In genomic region chr18:37440206-37440605, GRCh38 we compare ENCODE assay signal across 14 cellular contexts.
DNase-seq lines count a peak whose midpoint lies in the region; ATAC-seq and TF ChIP-seq lines count a peak whose summit lies in the region.
"Had no signal": no experiment of that assay in that cellular context is flagged by ENCODE, and none has a peak within 500 bp of the region (broad histone marks: within the 10 kb centered on the region; RNA-seq: fewer than 3 reads in every experiment).

No MANE protein-coding gene starts in this region.

- intact Hi-C loops in Right ventricle myocardium superior (cut with DNase I) (loop anchor here (10.0 kb wide), 1 partner anchor 55 kb away; no protein-coding TSS in a partner anchor), left cardiac atrium (cut with DNase I) (loop anchor here in 1 of 2 donors (10.0 kb wide), 1 partner anchor 95 kb away; no protein-coding TSS in a partner anchor), left ventricle myocardium superior (cut with micrococcal nuclease) (no loop called here), lower leg skin (cut with DNase I; ENCODE audit: low total_unique reads) (no loop called here)

- ATAC-seq in Right ventricle myocardium superior (ENCODE audit: poor library complexity) (peak; percentile 56), left cardiac atrium (no peak), left ventricle myocardium superior (peak; percentile 59), HG02678 (IDR thresholded peaks at IDR 0.05; ENCODE audit: unreplicated experiment) (no peak)
- ATAC-seq: CD8-positive, alpha-beta T cell; GM12878; GM23338 had no signal

- H4K20me1 ChIP-seq in BLaER1 treated with 17β-estradiol and CSF1 and Interleukin-3, amounts not matched to agents 10 nM and 100 nM, result no peaks in the 10 kb centered on the region; a peak in 1 of 22 replicates

- H3K27me3 ChIP-seq in BLaER1 treated with 17β-estradiol and CSF1 and Interleukin-3, amounts not matched to agents 10 nM and 100 nM, result no peaks in the 10 kb centered on the region

- H3K4me2 ChIP-seq in BLaER1 treated with 17β-estradiol and CSF1 and Interleukin-3, amounts not matched to agents 10 nM and 100 nM, result peak overlapping the region; percentile 6 to 82 (median 44); a peak in 19 of 22 replicates
- H3K4me2 ChIP-seq: GM23338 had no signal

- no peaks in the 10 kb centered on the region for H3K36me3 ChIP-seq in BLaER1 treated with 17β-estradiol and CSF1 and Interleukin-3, amounts not matched to agents 10 nM and 100 nM

- peak overlapping the region in 2 of 11 experiments; percentile 9 to 34; a peak in 1 of 22 replicates for H3K9ac ChIP-seq in BLaER1 treated with 17β-estradiol and CSF1 and Interleukin-3, amounts not matched to agents 10 nM and 100 nM

- TF ChIP-seq CTCF in lower leg skin (IDR thresholded peaks at IDR 0.05), result no peak

- H3K27ac ChIP-seq in BLaER1 treated with 17β-estradiol and CSF1 and Interleukin-3, amounts not matched to agents 10 nM and 100 nM, result 0 out of 22 replicates have a peak overlapping the region, but pooled peaks of 1 of the 11 experiments have one; percentile 7

- 64 to 70% methylated on average over 5 to 6 of the region's 6 CpGs for WGBS in lower leg skin, 2 donors

- no peak overlapping the region for H3K4me3 ChIP-seq in BLaER1 treated with 17β-estradiol and CSF1 and Interleukin-3, amounts not matched to agents 10 nM and 100 nM
- H3K4me3 ChIP-seq in lower leg skin (ENCODE audit: low read depth, poor library complexity, severe bottlenecking), result no peak overlapping the region
- H3K4me3 ChIP-seq: GM12878, GM23338 had no signal

- peak; percentile 53 for DNase-seq in Right ventricle myocardium superior
- no peak for DNase-seq in left cardiac atrium
- peak; percentile 4 for DNase-seq in NCI-H446 treated with DMSO at 0.1 percent for 48 hours (lab: John Stamatoyannopoulos, UW)
- DNase-seq in left ventricle myocardium superior, result peak; percentile 60
- DNase-seq in Ammon's horn (ENCODE audit: low spot score), result no peak
- DNase-seq in lower leg skin (ENCODE audit: low spot score in 2 of 2), result no peak
- DNase-seq: ACHN; CD8-positive, alpha-beta T cell; DMS53; H7 had no signal

- peaks cover 12 to 88% (median 66%) of the 10 kb centered on the region in 10 experiments; a peak in 17 of 20 replicates for H3K4me1 ChIP-seq in BLaER1 treated with 17β-estradiol and CSF1 and Interleukin-3, amounts not matched to agents 10 nM and 100 nM

- H3K9me3 ChIP-seq in BLaER1 treated with 17β-estradiol and CSF1 and Interleukin-3, amounts not matched to agents 10 nM and 100 nM (replicated peaks in 1 of 11), result 0 out of 22 replicates have a peak, but pooled peaks cover 0 to 9% (median 0%) of the 10 kb centered on the region in 11 experiments

- TF ChIP-seq POLR2A in lower leg skin (IDR thresholded peaks at IDR 0.05), result no peak

Comparison
In these comparisons a context has a peak if more than half of its experiments do, and no peak if none do; other contexts are left out.
1. ATAC-seq: peak in Right ventricle myocardium superior (single experiment) and left ventricle myocardium superior (single experiment); none in left cardiac atrium (0 of 2) and HG02678 (single experiment).
2. DNase-seq: peak in Right ventricle myocardium superior (single experiment), NCI-H446 treated with DMSO at 0.1 percent for 48 hours (single experiment) and left ventricle myocardium superior (single experiment); none in left cardiac atrium (single experiment), Ammon's horn (single experiment) and lower leg skin (0 of 2).